20 cellular contexts compared by ENCODE assay signal in the genomic region with DNA sequence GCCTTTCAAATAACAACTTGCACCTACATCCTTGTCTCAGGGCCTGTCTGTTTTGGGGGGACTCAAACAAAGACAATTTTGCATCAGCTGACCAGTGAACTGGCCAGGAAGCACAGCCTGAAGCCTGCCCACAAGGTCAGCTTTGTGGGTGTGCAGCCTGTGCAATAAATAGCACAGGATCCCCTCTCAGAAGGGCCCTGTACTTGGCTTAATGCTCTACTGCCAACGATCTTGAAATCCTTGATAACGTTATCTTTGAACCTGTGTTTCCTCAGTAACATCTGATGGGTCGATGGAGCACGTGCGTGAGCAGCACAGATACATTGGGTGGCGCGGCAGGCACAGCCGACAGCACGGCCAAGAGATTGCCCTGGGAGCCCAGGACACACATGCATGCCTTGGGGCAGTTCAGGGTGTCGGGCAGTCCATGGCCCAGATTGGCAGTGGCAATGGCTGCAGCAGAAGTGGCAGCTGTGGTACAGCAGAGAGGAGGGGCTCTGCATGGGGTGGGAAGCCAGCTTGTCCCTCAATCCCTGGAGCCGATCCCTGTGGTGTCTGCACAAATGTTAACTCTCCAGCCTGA.
"Had no signal": no experiment of that assay in that cellular context is flagged by ENCODE, and none has a peak within 500 bp of the region (broad histone marks: within the 10 kb centered on the region; RNA-seq: fewer than 3 reads in every experiment).

No MANE protein-coding gene starts in this region.

- H3K4me1 ChIP-seq: left lung, sigmoid colon, spleen, upper lobe of right lung had no signal

- DNase-seq: activated B cell treated with CpG ODN at 0.5 μM for 24 hours; activated CD4-positive, alpha-beta memory T cell treated with anti-CD3 and anti-CD28 coated beads, Interleukin-2, amount 10 ng/mL, durations not matched to agents 7 days and 5 days; activated CD4-positive, alpha-beta T cell treated with anti-CD3 and anti-CD28 coated beads for 4 hours; activated CD8-positive, alpha-beta memory T cell treated with anti-CD3 and anti-CD28 coated beads, Interleukin-2, amount 10 ng/mL, durations not matched to agents 7 days and 5 days; activated naive CD4-positive, alpha-beta T cell treated with Interleukin-2 at 50 U/mL for 16 hours; activated naive CD8-positive, alpha-beta T cell treated with anti-CD3 and anti-CD28 coated beads, Interleukin-2, amount 10 ng/mL, durations not matched to agents 7 days and 5 days; central memory CD4-positive, alpha-beta T cell; left lung; mesendoderm; natural killer cell; ovary; sigmoid colon; spleen; stimulated activated CD4-positive, alpha-beta T cell treated with anti-CD3 and anti-CD28 coated beads, Interleukin-4, amount 100 ng/mL, for 4 hours; stimulated activated naive B cell treated with anti-CD40 and anti-IgM and Interleukin-4, amounts not matched to agents 10 μg/mL and 1 μg/mL and 100 μg/mL, for 72 hours; SW 1271; T-helper 2 cell; upper lobe of right lung had no signal

- H3K9me3 ChIP-seq: left lung, ovary, sigmoid colon, spleen, upper lobe of right lung had no signal

- ATAC-seq: activated CD8-positive, alpha-beta memory T cell treated with anti-CD3 and anti-CD28 coated beads, Interleukin-2, amount 10 ng/mL, durations not matched to agents 7 days and 5 days; activated T-helper 17 cell treated with anti-CD3 and anti-CD28 coated beads, Interleukin-2, amount 50 U/mL, for 72 hours; left lung; natural killer cell; stimulated activated naive B cell treated with anti-CD40 and anti-IgM and Interleukin-4, amounts not matched to agents 10 μg/mL and 1 μg/mL and 100 μg/mL, for 72 hours; upper lobe of right lung had no signal

- H3K27ac ChIP-seq: left lung, ovary, sigmoid colon, spleen, upper lobe of right lung had no signal

- H3K36me3 ChIP-seq: left lung, ovary, sigmoid colon, spleen, upper lobe of right lung had no signal

- H3K4me3 ChIP-seq: dorsolateral prefrontal cortex, left lung, ovary, sigmoid colon, spleen, upper lobe of right lung had no signal
